31 cellular contexts compared by ENCODE assay signal in genomic region chr5:166618555-166618954, GRCh38.
"Had no signal": no experiment of that assay in that cellular context is flagged by ENCODE, and none has a peak within 500 bp of the region (broad histone marks: within the 10 kb centered on the region; RNA-seq: fewer than 3 reads in every experiment).

No MANE protein-coding gene starts in this region.

- H3K27me3 ChIP-seq: adrenal gland, ascending aorta, brain microvascular endothelial cell, right lobe of liver, transverse colon, vagina had no signal

- H3K4me1 ChIP-seq: ascending aorta, parathyroid adenoma, right lobe of liver, transverse colon, vagina had no signal

- H3K27ac ChIP-seq: adrenal gland, ascending aorta, brain microvascular endothelial cell, parathyroid adenoma, right lobe of liver, skin epidermis, transverse colon, vagina had no signal

- DNase-seq: activated B cell treated with CpG ODN at 0.5 μM for 24 hours; activated CD4-positive, alpha-beta T cell treated with anti-CD3 and anti-CD28 coated beads for 4 hours; activated CD4-positive, alpha-beta T cell treated with anti-CD3 and anti-CD28 coated beads, Interleukin-2, amount 50 U/mL, for 48 hours; activated CD8-positive, alpha-beta memory T cell treated with anti-CD3 and anti-CD28 coated beads, Interleukin-2, amount 50 U/mL, for 48 hours; activated naive CD4-positive, alpha-beta T cell; activated T-cell treated with anti-CD3 and anti-CD28 coated beads, Interleukin-2, amount 50 U/mL, for 4 hours; adrenal gland; brain microvascular endothelial cell; central memory CD4-positive, alpha-beta T cell; dermis blood vessel endothelial cell; effector memory CD4-positive, alpha-beta T cell; foreskin melanocyte; glutamatergic neuron; hippocampal formation; islet precursor cell; left colon; nucleus accumbens; right lobe of liver; stimulated activated CD4-positive, alpha-beta T cell treated with anti-CD3 and anti-CD28 coated beads, Interleukin-2, amount 100 ng/mL, for 24 hours; transverse colon had no signal

- H3K4me3 ChIP-seq: adrenal gland, ascending aorta, right lobe of liver, skin epidermis, transverse colon, vagina had no signal

- H3K9ac ChIP-seq: parathyroid adenoma had no signal

- ATAC-seq: activated T-cell treated with anti-CD3 and anti-CD28 coated beads, Interleukin-2, amount 50 U/mL, for 4 hours; esophagus mucosa; left colon; right lobe of liver; stimulated activated effector memory CD8-positive, alpha-beta T cell treated with anti-CD3 and anti-CD28 coated beads, Interleukin-12 subunit alpha, Interleukin-12 subunit beta, amount 100 ng/mL, for 72 hours had no signal

- H3K36me3 Mint-ChIP-seq: activated naive CD8-positive, alpha-beta T cell; memory B cell; stimulated activated effector memory CD8-positive, alpha-beta T cell treated with anti-CD3 and anti-CD28 coated beads, Interleukin-12 subunit alpha, Interleukin-12 subunit beta, amount 100 ng/mL, for 72 hours had no signal

- H3K9me3 ChIP-seq: adrenal gland, ascending aorta, right lobe of liver, vagina had no signal

- H3K36me3 ChIP-seq: adrenal gland, ascending aorta, brain microvascular endothelial cell, right lobe of liver, transverse colon, vagina had no signal

- H3K4me1 Mint-ChIP-seq: activated B cell treated with CpG ODN at 0.5 μM for 24 hours; memory B cell; nephron; stimulated activated effector memory CD8-positive, alpha-beta T cell treated with anti-CD3 and anti-CD28 coated beads, Interleukin-12 subunit alpha, Interleukin-12 subunit beta, amount 100 ng/mL, for 72 hours had no signal

- H3K4me3 Mint-ChIP-seq: activated B cell treated with CpG ODN at 0.5 μM for 24 hours; activated naive CD8-positive, alpha-beta T cell; activated T-cell treated with anti-CD3 and anti-CD28 coated beads, Interleukin-2, amount 50 U/mL, for 4 hours; memory B cell; nephron; stimulated activated effector memory CD8-positive, alpha-beta T cell treated with anti-CD3 and anti-CD28 coated beads, Interleukin-12 subunit alpha, Interleukin-12 subunit beta, amount 100 ng/mL, for 72 hours; T-helper 2 cell treated with Interferon-gamma antibody and Interleukin-4, amounts not matched to agents 5 μg/mL and 100 μg/mL, for 36 hours had no signal

- H3K27ac Mint-ChIP-seq: activated B cell treated with CpG ODN at 0.5 μM for 24 hours; activated naive CD8-positive, alpha-beta T cell; activated T-helper 2 cell treated with anti-CD3 and anti-CD28 coated beads, Interferon-gamma antibody, Interleukin-2, Interleukin-4, amounts not matched to agents 10 μg/mL and 5 μg/mL and 100 μg/mL, durations not matched to agents 14 hours and 24 hours and 36 hours; memory B cell; nephron; stimulated activated effector memory CD8-positive, alpha-beta T cell treated with anti-CD3 and anti-CD28 coated beads, Interleukin-12 subunit alpha, Interleukin-12 subunit beta, amount 100 ng/mL, for 72 hours; T-helper 2 cell treated with Interferon-gamma antibody and Interleukin-4, amounts not matched to agents 5 μg/mL and 100 μg/mL, for 36 hours had no signal

- H3K79me2 ChIP-seq: parathyroid adenoma had no signal

- H3K27me3 Mint-ChIP-seq: activated B cell treated with CpG ODN at 0.5 μM for 24 hours; activated naive CD8-positive, alpha-beta T cell; memory B cell had no signal
